7 cellular contexts compared by ENCODE assay signal in genomic region chr11:36974771-36975170, GRCh38.
"Had no signal": no experiment of that assay in that cellular context is flagged by ENCODE, and none has a peak within 500 bp of the region (broad histone marks: within the 10 kb centered on the region; RNA-seq: fewer than 3 reads in every experiment).

No MANE protein-coding gene starts in this region.

- H3K27ac ChIP-seq: HL-60 had no signal

- H3K4me3 ChIP-seq: K562 had no signal

- DNase-seq: IMR-90, KBM-7, KG1 had no signal

- FAIRE-seq: HepG2, HTR-8/SVneo, K562 had no signal

- ATAC-seq: HepG2, K562 had no signal
